In the genomic region with DNA sequence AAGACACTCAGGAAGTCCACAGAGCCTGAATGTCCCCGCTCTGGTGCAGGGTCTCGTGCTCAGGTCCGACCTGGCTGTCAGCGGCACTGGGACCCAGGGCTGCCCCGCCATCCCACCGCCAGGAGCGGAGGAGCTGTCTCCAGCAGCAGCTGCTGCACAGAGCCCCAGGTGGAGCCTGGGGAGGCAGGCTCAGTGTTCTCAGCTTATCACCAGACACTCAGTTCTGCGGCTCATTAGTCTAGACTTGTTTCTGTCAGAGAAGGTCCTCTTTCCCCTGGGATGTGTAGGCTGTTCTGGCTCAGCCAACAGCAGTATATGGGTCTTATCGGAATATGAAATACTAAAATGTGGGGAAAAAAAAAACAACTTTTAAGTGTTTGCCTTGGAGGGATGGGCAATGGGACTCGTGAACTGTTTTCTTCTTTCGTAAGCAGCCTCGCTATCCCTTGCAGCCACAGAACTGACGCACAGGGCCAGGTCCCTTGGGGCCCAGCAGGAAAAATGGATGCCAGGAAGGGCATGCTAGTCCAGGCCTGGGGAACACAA, we compare ENCODE assay signal across 11 cellular contexts.
DNase-seq lines count a peak whose midpoint lies in the region; ATAC-seq, FAIRE-seq and TF ChIP-seq lines count a peak whose summit lies in the region.
"Had no signal": no experiment of that assay in that cellular context is flagged by ENCODE, and none has a peak within 500 bp of the region (broad histone marks: within the 10 kb centered on the region; RNA-seq: fewer than 3 reads in every experiment).

No MANE protein-coding gene starts in this region.

- H3K9ac ChIP-seq in BLaER1 = no peak overlapping the region

- TF ChIP-seq CTCF in fibroblast of mammary gland (conservative IDR thresholded peaks at IDR 0.05; ENCODE audit: control insufficient read depth, insufficient read depth, low read depth, low read length) (no peak), psoas muscle (IDR thresholded peaks at IDR 0.05) (no peak), D721Med (IDR thresholded peaks at IDR 0.05; ENCODE audit: insufficient read depth, missing control alignments) (no peak)

- ATAC-seq in psoas muscle = peak in 1 of 4 donors; percentile 54
- no peak for ATAC-seq in HG03039 (IDR thresholded peaks at IDR 0.05; ENCODE audit: unreplicated experiment)
- ATAC-seq: activated T-helper 17 cell treated with anti-CD3 and anti-CD28 coated beads, Interleukin-2, amount 50 U/mL, for 72 hours had no signal

- H3K36me3 ChIP-seq in BLaER1 (no peaks in the 10 kb centered on the region), psoas muscle (ENCODE audit: insufficient read depth in 1 of 2, low read depth in 1 of 2) (no peaks in the 10 kb centered on the region)

- H3K9me3 ChIP-seq in BLaER1 (peaks cover 31% of the 10 kb centered on the region), psoas muscle (no peaks in the 10 kb centered on the region)

- no peak for FAIRE-seq in D721Med (lab: Jason Lieb, UNC)
- FAIRE-seq: endothelial cell of umbilical vein had no signal

- H3K27me3 ChIP-seq in BLaER1 = no peaks in the 10 kb centered on the region
- peaks cover 0 to 2% (median 0%) of the 10 kb centered on the region in 3 donors for H3K27me3 ChIP-seq in psoas muscle (ENCODE audit: insufficient read depth in 3 of 3, low read length in 2 of 3)

- intact Hi-C loops in psoas muscle (cut with DNase I) = loop anchor here in 1 of 2 donors (10.0 kb wide), 1 partner anchor 188 kb away; no protein-coding TSS in a partner anchor

- peaks cover 56% of the 10 kb centered on the region for H3K4me1 ChIP-seq in BLaER1
- H3K4me1 ChIP-seq in psoas muscle = peaks cover 11% of the 10 kb centered on the region

- no peaks in the 10 kb centered on the region for H4K20me1 ChIP-seq in BLaER1

- peak; percentile 15 for DNase-seq in NCI-H526 treated with DMSO at 0.1 percent for 48 hours (lab: John Stamatoyannopoulos, UW)
- DNase-seq in fibroblast of mammary gland (ENCODE audit: low read depth) = peak; percentile 94
- peak in 1 of 2 donors; percentile 83 for DNase-seq in psoas muscle
- no peak for DNase-seq in D721Med (ENCODE audit: insufficient read length, low spot score)
- no peak for DNase-seq in stimulated activated CD4-positive, alpha-beta T cell treated with anti-CD3 and anti-CD28 coated beads, Interleukin-4, amount 100 ng/mL, for 24 hours
- no peak for DNase-seq in Ammon's horn (ENCODE audit: low spot score)
- DNase-seq: CD4-positive, CD25-positive, alpha-beta regulatory T cell had no signal

- no peak overlapping the region for H3K27ac ChIP-seq in BLaER1
- H3K27ac ChIP-seq in psoas muscle = peak overlapping the region; percentile 17

- H3K4me3 ChIP-seq in BLaER1 = no peak overlapping the region
- no peak overlapping the region for H3K4me3 ChIP-seq in fibroblast of mammary gland (ENCODE audit: control insufficient read depth, low read depth, low read length)
- no peak overlapping the region for H3K4me3 ChIP-seq in psoas muscle

- H3K4me2 ChIP-seq in BLaER1 = peak overlapping the region; percentile 34

- 59 to 69% (median 67%) methylated on average over 13 of the region's 13 CpGs for WGBS in psoas muscle, 3 donors

Comparison
In these comparisons a context has a peak if more than half of its experiments do, and no peak if none do; other contexts are left out.
1. DNase-seq: peak in NCI-H526 treated with DMSO at 0.1 percent for 48 hours (single experiment) and fibroblast of mammary gland (single experiment); none in D721Med (single experiment), stimulated activated CD4-positive, alpha-beta T cell treated with anti-CD3 and anti-CD28 coated beads, Interleukin-4, amount 100 ng/mL, for 24 hours (single experiment) and Ammon's horn (single experiment).